14 cellular contexts compared by ENCODE assay signal in the genomic region with DNA sequence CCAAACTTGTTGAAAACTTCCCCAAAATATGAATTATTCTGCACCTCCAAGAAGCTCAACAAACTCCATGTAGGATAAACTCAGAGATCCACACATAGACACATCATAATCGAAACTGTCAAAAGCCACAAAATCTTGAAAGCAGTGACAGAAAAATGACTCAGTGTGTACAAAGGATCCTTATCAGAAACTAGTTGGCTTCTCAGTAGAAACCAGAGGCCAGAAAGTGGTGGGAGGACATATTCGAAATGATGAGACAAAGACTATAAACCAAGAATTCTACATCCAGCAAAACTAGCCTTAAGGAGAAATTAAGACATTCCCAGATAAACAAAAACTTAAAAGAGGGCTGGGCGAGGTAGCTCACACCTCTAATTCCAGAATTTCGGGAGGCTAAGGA. TPM values are rescaled to one million over a fixed set of nuclear protein-coding genes. Genes with fewer than 3 reads are reported as not detected.
DNase-seq lines count a peak whose midpoint lies in the region; ATAC-seq, FAIRE-seq and TF ChIP-seq lines count a peak whose summit lies in the region.
"Had no signal": no experiment of that assay in that cellular context is flagged by ENCODE, and none has a peak within 500 bp of the region (broad histone marks: within the 10 kb centered on the region; RNA-seq: fewer than 3 reads in every experiment).

No MANE protein-coding gene starts in this region.

- DNase-seq in CD4-positive, alpha-beta memory T cell, result no peak
- DNase-seq in GM12892 (ENCODE audit: insufficient read length) (no peak), epithelial cell of esophagus (ENCODE audit: low read depth) (peak; percentile 7), NCI-H345 (lab: John Stamatoyannopoulos, UW) (no peak), midbrain (lab: John Stamatoyannopoulos, UW) (no peak)
- peak; percentile 51 for DNase-seq in T-helper 2 cell treated with Interferon-gamma antibody and Interleukin-4, amounts not matched to agents 5 μg/mL and 100 μg/mL, for 36 hours (ENCODE audit: low spot score)
- DNase-seq: activated CD4-positive, CD25-positive, alpha-beta regulatory T cell treated with anti-CD3 and anti-CD28 coated beads, Interleukin-2, amount 50 U/mL, for 72 hours; amygdala; foreskin fibroblast; NCI-H1417 treated with DMSO at 0.1 percent for 48 hours; NCI-H748 treated with DMSO at 0.1 percent for 48 hours; testis had no signal

- H3K27ac Mint-ChIP-seq in CD4-positive, alpha-beta memory T cell, result peak overlapping the region; percentile 19 to 88 (median 69)
- H3K27ac Mint-ChIP-seq in T-helper 2 cell treated with Interferon-gamma antibody and Interleukin-4, amounts not matched to agents 5 μg/mL and 100 μg/mL, for 36 hours, result peak overlapping the region; percentile 32

- H3K4me3 Mint-ChIP-seq in CD4-positive, alpha-beta memory T cell, result no peak overlapping the region
- H3K4me3 Mint-ChIP-seq in T-helper 2 cell treated with Interferon-gamma antibody and Interleukin-4, amounts not matched to agents 5 μg/mL and 100 μg/mL, for 36 hours, result peak overlapping the region; percentile 1

- CTCF ChIA-PET in CD4-positive, alpha-beta memory T cell (lab: Charles Lee; ENCODE audit: partially characterized antibody), result no interaction called here

- POLR2A ChIA-PET in CD4-positive, alpha-beta memory T cell (lab: Charles Lee; ENCODE audit: partially characterized antibody), result no interaction called here

- peaks cover 56 to 85% of the 10 kb centered on the region in 2 donors for H3K36me3 Mint-ChIP-seq in CD4-positive, alpha-beta memory T cell
- H3K36me3 Mint-ChIP-seq in T-helper 2 cell treated with Interferon-gamma antibody and Interleukin-4, amounts not matched to agents 5 μg/mL and 100 μg/mL, for 36 hours (ENCODE audit: low read depth), result peaks cover 82% of the 10 kb centered on the region

- H3K27ac ChIP-seq in CD4-positive, alpha-beta memory T cell (ENCODE audit: low read depth, low read length), result no peak overlapping the region
- H3K27ac ChIP-seq: testis had no signal

- intact Hi-C loops in CD4-positive, alpha-beta memory T cell (cut with micrococcal nuclease), result no loop called here

- no peaks in the 10 kb centered on the region for H3K9me3 ChIP-seq in CD4-positive, alpha-beta memory T cell (ENCODE audit: control insufficient read depth in 1 of 2, low read length in 2 of 2)
- H3K9me3 ChIP-seq: testis had no signal

- H3K27me3 Mint-ChIP-seq in CD4-positive, alpha-beta memory T cell, result no peaks in the 10 kb centered on the region
- no peaks in the 10 kb centered on the region for H3K27me3 Mint-ChIP-seq in T-helper 2 cell treated with Interferon-gamma antibody and Interleukin-4, amounts not matched to agents 5 μg/mL and 100 μg/mL, for 36 hours (ENCODE audit: low read depth)

- peaks cover 6% of the 10 kb centered on the region for H3K4me1 ChIP-seq in CD4-positive, alpha-beta memory T cell (ENCODE audit: insufficient read depth, low read length)
- H3K4me1 ChIP-seq: testis had no signal

- H3K4me3 ChIP-seq in CD4-positive, alpha-beta memory T cell (ENCODE audit: low read length in 2 of 2), result no peak overlapping the region
- no peak overlapping the region for H3K4me3 ChIP-seq in epithelial cell of esophagus (ENCODE audit: low read length)
- H3K4me3 ChIP-seq: testis had no signal

- FAIRE-seq in GM12892 (lab: Jason Lieb, UNC), result peak; percentile 27
- FAIRE-seq: H1 had no signal

- TF ChIP-seq POLR2A in GM12892 (IDR thresholded peaks at IDR 0.05; ENCODE audit: low read depth, low read length), result no peak

- no peaks in the 10 kb centered on the region for H3K27me3 ChIP-seq in CD4-positive, alpha-beta memory T cell (ENCODE audit: insufficient read depth, low read length)
- H3K27me3 ChIP-seq: testis had no signal

- peaks cover 75% of the 10 kb centered on the region for H3K36me3 ChIP-seq in CD4-positive, alpha-beta memory T cell (ENCODE audit: insufficient read depth, low read length)

- no peak for TF ChIP-seq CTCF in epithelial cell of esophagus (IDR thresholded peaks at IDR 0.05; ENCODE audit: insufficient read depth, low read depth, low read length, missing control alignments)

- H3K9me3 Mint-ChIP-seq in CD4-positive, alpha-beta memory T cell, result no peaks in the 10 kb centered on the region
- peaks cover 7% of the 10 kb centered on the region for H3K9me3 Mint-ChIP-seq in T-helper 2 cell treated with Interferon-gamma antibody and Interleukin-4, amounts not matched to agents 5 μg/mL and 100 μg/mL, for 36 hours

- peaks cover 0 to 7% (median 7%) of the 10 kb centered on the region in 4 donors for H3K4me1 Mint-ChIP-seq in CD4-positive, alpha-beta memory T cell
- peaks cover 10% of the 10 kb centered on the region for H3K4me1 Mint-ChIP-seq in T-helper 2 cell treated with Interferon-gamma antibody and Interleukin-4, amounts not matched to agents 5 μg/mL and 100 μg/mL, for 36 hours (ENCODE audit: low read depth)

- ATAC-seq in HG03342 (IDR thresholded peaks at IDR 0.05; ENCODE audit: unreplicated experiment), result no peak

RNA-seq across cellular contexts. Expression of a gene that starts 38.5 kb away (rescaled TPM):
- 10 to 100 TPM; 54.8 to 56.2 TPM for total RNA-seq in CD4-positive, alpha-beta memory T cell
- 10 to 100 TPM; 68.0 to 70.5 TPM for polyA plus RNA-seq in CD4-positive, alpha-beta memory T cell
- 57.4 TPM for polyA plus RNA-seq in GM12892 (2012; ENCODE audit: missing spikeins)

RNA-seq across cellular contexts. Expression of a gene that starts 58.3 kb away (rescaled TPM):
- total RNA-seq in CD4-positive, alpha-beta memory T cell, result 10 to 100 TPM; 68.7 to 70.0 TPM
- polyA plus RNA-seq in CD4-positive, alpha-beta memory T cell, result 10 to 100 TPM; 51.6 to 58.9 TPM
- polyA plus RNA-seq in GM12892 (2012; ENCODE audit: missing spikeins), result 34.5 TPM

Comparison
In these comparisons a context has a peak if more than half of its experiments do, and no peak if none do; other contexts are left out.
1. DNase-seq: peak in T-helper 2 cell treated with Interferon-gamma antibody and Interleukin-4, amounts not matched to agents 5 μg/mL and 100 μg/mL, for 36 hours (single experiment) and epithelial cell of esophagus (single experiment); none in CD4-positive, alpha-beta memory T cell (0 of 5), GM12892 (single experiment), NCI-H345 (single experiment) and midbrain (single experiment).